ENCODE assay signal across 19 cellular contexts in the genomic region with DNA sequence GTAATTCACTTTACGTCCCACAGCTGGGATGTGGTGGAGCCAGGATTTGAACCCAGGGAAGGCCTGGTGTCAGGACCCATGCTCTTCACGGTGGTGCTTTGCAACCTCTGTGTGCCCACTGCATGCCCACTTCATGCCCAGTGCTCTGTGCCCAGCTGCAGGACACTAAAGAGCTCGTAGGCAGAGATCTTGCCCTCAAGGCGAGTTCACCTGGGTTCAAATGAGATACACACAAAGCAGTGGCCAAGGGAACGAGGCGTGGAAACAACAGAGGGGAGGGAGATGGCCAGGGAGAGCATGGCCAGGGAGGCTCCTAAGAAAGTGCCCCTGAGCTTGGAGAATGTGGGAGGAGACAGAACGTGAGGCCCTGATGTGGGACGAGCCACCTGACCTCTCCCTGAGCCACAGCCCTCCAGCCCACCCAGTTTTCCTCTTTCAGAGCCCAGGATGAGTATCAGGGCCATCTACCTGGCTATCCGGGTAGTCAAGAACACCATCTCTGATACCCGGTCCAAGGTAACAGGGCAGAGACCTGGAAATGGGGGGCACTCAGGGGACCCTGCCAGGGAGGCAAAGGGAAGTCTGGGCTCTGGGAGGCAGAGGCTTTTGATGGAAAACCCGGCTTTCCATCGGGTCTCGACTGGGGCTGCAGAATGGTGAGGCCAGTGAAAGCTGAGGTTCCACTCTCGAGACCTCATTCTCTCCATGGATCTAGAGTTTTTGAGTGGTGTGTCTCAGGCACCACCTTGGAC. TPM values are rescaled to one million over a fixed set of nuclear protein-coding genes. Genes with fewer than 3 reads are reported as not detected.
"Had no signal": no experiment of that assay in that cellular context is flagged by ENCODE, and none has a peak within 500 bp of the region (broad histone marks: within the 10 kb centered on the region; RNA-seq: fewer than 3 reads in every experiment).

No MANE protein-coding gene starts in this region.

- H3K9me3 Mint-ChIP-seq: activated naive CD4-positive, alpha-beta T cell treated with anti-CD3 and anti-CD28 coated beads for 36 hours; activated T-helper 17 cell treated with anti-CD3 and anti-CD28 coated beads, Interleukin-2, amount 50 U/mL, for 72 hours; stimulated activated naive CD8-positive, alpha-beta T cell treated with anti-CD3 and anti-CD28 coated beads, Interleukin-15, amount 100 ng/mL, for 72 hours; T-helper 2 cell treated with Interferon-gamma antibody and Interleukin-4, amounts not matched to agents 5 μg/mL and 100 μg/mL, for 36 hours had no signal

- H3K27ac Mint-ChIP-seq: activated naive CD4-positive, alpha-beta T cell treated with anti-CD3 and anti-CD28 coated beads for 36 hours; activated naive CD8-positive, alpha-beta T cell treated with anti-CD3 and anti-CD28 coated beads, Interleukin-2, amount 50 U/mL, for 24 hours; activated T-helper 17 cell treated with anti-CD3 and anti-CD28 coated beads, Interleukin-2, amount 50 U/mL, for 72 hours; naive thymus-derived CD4-positive, alpha-beta T cell; T-helper 2 cell treated with Interferon-gamma antibody and Interleukin-4, amounts not matched to agents 5 μg/mL and 100 μg/mL, for 36 hours had no signal

- DNase-seq: activated CD4-positive, alpha-beta T cell treated with anti-CD3 and anti-CD28 coated beads, Interleukin-2, amount 50 U/mL, for 1 hour; activated naive CD4-positive, alpha-beta T cell treated with anti-CD3 and anti-CD28 coated beads for 36 hours; activated naive CD8-positive, alpha-beta T cell treated with anti-CD3 and anti-CD28 coated beads, Interleukin-2, amount 50 U/mL, for 24 hours; cerebellar nuclear complex; dermis blood vessel endothelial cell; heart right ventricle; small intestine; uterus had no signal

- H3K9me3 ChIP-seq: breast epithelium, gastroesophageal sphincter, neutrophil, uterus had no signal

- H3K4me1 ChIP-seq: breast epithelium, gastroesophageal sphincter, heart right ventricle, uterus had no signal

- H3K4me3 ChIP-seq: breast epithelium, gastroesophageal sphincter, heart right ventricle, uterus had no signal

- ATAC-seq: activated naive CD8-positive, alpha-beta T cell treated with anti-CD3 and anti-CD28 coated beads, Interleukin-2, amount 50 U/mL, for 24 hours; activated T-helper 17 cell treated with anti-CD3 and anti-CD28 coated beads, Interleukin-2, amount 50 U/mL, for 72 hours; gastroesophageal sphincter; heart right ventricle; naive thymus-derived CD4-positive, alpha-beta T cell; right cardiac atrium; stimulated activated naive CD8-positive, alpha-beta T cell treated with anti-CD3 and anti-CD28 coated beads, Interleukin-15, amount 100 ng/mL, for 72 hours had no signal

- H3K27ac ChIP-seq: breast epithelium, gastroesophageal sphincter, heart right ventricle, neutrophil, uterus had no signal

- H3K27me3 ChIP-seq: breast epithelium, neutrophil, uterus had no signal

- H3K36me3 ChIP-seq: breast epithelium, gastroesophageal sphincter, heart right ventricle, neutrophil, uterus had no signal

- H3K4me1 Mint-ChIP-seq: activated naive CD8-positive, alpha-beta T cell treated with anti-CD3 and anti-CD28 coated beads, Interleukin-2, amount 50 U/mL, for 24 hours; activated T-helper 17 cell treated with anti-CD3 and anti-CD28 coated beads, Interleukin-2, amount 50 U/mL, for 72 hours had no signal

- H3K36me3 Mint-ChIP-seq: naive thymus-derived CD4-positive, alpha-beta T cell had no signal

- H3K4me3 Mint-ChIP-seq: activated naive CD4-positive, alpha-beta T cell treated with anti-CD3 and anti-CD28 coated beads for 36 hours; activated naive CD8-positive, alpha-beta T cell treated with anti-CD3 and anti-CD28 coated beads, Interleukin-2, amount 50 U/mL, for 24 hours; activated T-helper 17 cell treated with anti-CD3 and anti-CD28 coated beads, Interleukin-2, amount 50 U/mL, for 72 hours; naive thymus-derived CD4-positive, alpha-beta T cell; stimulated activated naive CD8-positive, alpha-beta T cell treated with anti-CD3 and anti-CD28 coated beads, Interleukin-15, amount 100 ng/mL, for 72 hours; T-helper 2 cell treated with Interferon-gamma antibody and Interleukin-4, amounts not matched to agents 5 μg/mL and 100 μg/mL, for 36 hours had no signal

RNA-seq across cellular contexts. Expression of gene MROH2A, which starts 20.4 kb away (rescaled TPM):
- total RNA-seq: activated naive CD4-positive, alpha-beta T cell treated with anti-CD3 and anti-CD28 coated beads for 36 hours; activated T-helper 17 cell treated with anti-CD3 and anti-CD28 coated beads, Interleukin-2, amount 50 U/mL, for 72 hours; aorta; breast epithelium; dermis blood vessel endothelial cell; gastroesophageal sphincter; heart right ventricle; lung microvascular endothelial cell; mononuclear cell; naive thymus-derived CD4-positive, alpha-beta T cell; right cardiac atrium; uterus had no signal
- polyA plus RNA-seq: aorta; heart right ventricle; naive thymus-derived CD4-positive, alpha-beta T cell; right cardiac atrium had no signal

RNA-seq across cellular contexts. Expression of gene UGT1A1, which starts 38.4 kb away (rescaled TPM):
- total RNA-seq: activated naive CD4-positive, alpha-beta T cell treated with anti-CD3 and anti-CD28 coated beads for 36 hours; activated T-helper 17 cell treated with anti-CD3 and anti-CD28 coated beads, Interleukin-2, amount 50 U/mL, for 72 hours; aorta; breast epithelium; dermis blood vessel endothelial cell; heart right ventricle; lung microvascular endothelial cell; mononuclear cell; naive thymus-derived CD4-positive, alpha-beta T cell; right cardiac atrium; uterus had no signal
- polyA plus RNA-seq: heart right ventricle; naive thymus-derived CD4-positive, alpha-beta T cell; right cardiac atrium had no signal

RNA-seq across cellular contexts. Expression of gene HJURP, which starts 55.8 kb away (rescaled TPM):
- polyA plus RNA-seq: aorta had no signal
